In genomic region chr6:21111399-21111725, GRCh38 we compare ENCODE assay signal across 1 cellular context.
TF ChIP-seq lines count a peak whose summit lies in the region.

No MANE protein-coding gene starts in this region.

TF ChIP-seq in HepG2, 621 proteins besides CTCF, POLR2A, EP300 and RAD21 (continued from another document and continues in another):
- TF ChIP-seq NONO (IDR thresholded peaks at IDR 0.05) (no peak), NONO (CRISPR knock-in tag; conservative IDR thresholded peaks at IDR 0.05) (no peak), MXD3 (CRISPR knock-in tag; IDR thresholded peaks at IDR 0.05) (no peak), MYNN (CRISPR knock-in tag; IDR thresholded peaks at IDR 0.05; ENCODE audit: low read depth) (no peak), ZNF503 (CRISPR knock-in tag; IDR thresholded peaks at IDR 0.05) (no peak), CERS6 (CRISPR knock-in tag; IDR thresholded peaks at IDR 0.05) (no peak), ZBTB10 (CRISPR knock-in tag; IDR thresholded peaks at IDR 0.05; ENCODE audit: borderline replicate concordance) (no peak), ZNF3 (CRISPR knock-in tag; IDR thresholded peaks at IDR 0.05) (no peak), ZEB1 (IDR thresholded peaks at IDR 0.05; ENCODE audit: insufficient replicate concordance, low read depth) (peak; percentile 96), ZBTB33 (CRISPR knock-in tag; IDR thresholded peaks at IDR 0.05) (no peak), ZNF496 (CRISPR knock-in tag; IDR thresholded peaks at IDR 0.05; ENCODE audit: insufficient replicate concordance) (no peak), KLF11 (CRISPR knock-in tag; IDR thresholded peaks at IDR 0.05) (no peak), ZNF362 (CRISPR knock-in tag; IDR thresholded peaks at IDR 0.05; ENCODE audit: borderline replicate concordance) (no peak), CREM (IDR thresholded peaks at IDR 0.05) (peak; percentile 75; the same call in 1 of the 2 replicates), CREM (CRISPR knock-in tag; IDR thresholded peaks at IDR 0.05) (no peak), CSRNP1 (CRISPR knock-in tag; IDR thresholded peaks at IDR 0.05) (0 out of 2 replicates have a peak, but pooled peaks have one; percentile 52), TCF7 (IDR thresholded peaks at IDR 0.05; ENCODE audit: low read depth) (peak; percentile 57), DPF2 (CRISPR knock-in tag; IDR thresholded peaks at IDR 0.05; ENCODE audit: borderline replicate concordance, low read depth) (peak; percentile 70), HOMEZ (CRISPR knock-in tag; IDR thresholded peaks at IDR 0.05; ENCODE audit: low read depth) (peak; percentile 97), HNRNPUL1 (IDR thresholded peaks at IDR 0.05; ENCODE audit: low read depth, low read length) (no peak), TARDBP (CRISPR knock-in tag; IDR thresholded peaks at IDR 0.05) (peak; percentile 72; the same call in 1 of the 2 replicates), REXO4 (CRISPR knock-in tag; IDR thresholded peaks at IDR 0.05; ENCODE audit: borderline replicate concordance) (no peak), ZNF607 (CRISPR knock-in tag; IDR thresholded peaks at IDR 0.05; ENCODE audit: borderline replicate concordance) (no peak), ZMAT5 (CRISPR knock-in tag; IDR thresholded peaks at IDR 0.05; ENCODE audit: borderline replicate concordance, low read depth) (no peak), ZSCAN5A (CRISPR knock-in tag; IDR thresholded peaks at IDR 0.05; ENCODE audit: borderline replicate concordance) (0 out of 2 replicates have a peak, but pooled peaks have one; percentile 29), RERE (CRISPR knock-in tag; IDR thresholded peaks at IDR 0.05; ENCODE audit: low read depth) (peak; percentile 66; the same call in 1 of the 2 replicates), FOXM1 (CRISPR knock-in tag; IDR thresholded peaks at IDR 0.05) (no peak), RXRB (CRISPR knock-in tag; IDR thresholded peaks at IDR 0.05; ENCODE audit: borderline replicate concordance) (peak; percentile 76), ZNF644 (CRISPR knock-in tag; IDR thresholded peaks at IDR 0.05; ENCODE audit: low read depth) (peak; percentile 70), ESRRA (CRISPR knock-in tag; IDR thresholded peaks at IDR 0.05; ENCODE audit: low read depth) (0 out of 2 replicates have a peak, but pooled peaks have one; percentile 47), SOX13 (IDR thresholded peaks at IDR 0.05) (peak; percentile 91), SOX13 (CRISPR knock-in tag; conservative IDR thresholded peaks at IDR 0.05 in 1 of 2, IDR thresholded peaks at IDR 0.05 in 1 of 2) (peak in 1 of 2 experiments; percentile 99; a peak in 2 of 4 replicates), U2AF1 (optimal IDR thresholded peaks at IDR 0.05; ENCODE audit: low read depth, low read length) (no peak), BCL3 (CRISPR knock-in tag; IDR thresholded peaks at IDR 0.05) (no peak), SP2 (CRISPR knock-in tag; IDR thresholded peaks at IDR 0.05) (no peak)
